Comparison of ENCODE assay signal across 1 cellular context in genomic region chr9:101354765-101355708, GRCh38.
TF ChIP-seq lines count a peak whose summit lies in the region.

No MANE protein-coding gene starts in this region.

TF ChIP-seq in HepG2, 621 proteins besides CTCF, POLR2A, EP300 and RAD21 (continued from another document and continues in another):
- TF ChIP-seq SNAPC4 (CRISPR knock-in tag; IDR thresholded peaks at IDR 0.05) (no peak), ZBTB44 (CRISPR knock-in tag; IDR thresholded peaks at IDR 0.05) (no peak), ZNF784 (CRISPR knock-in tag; IDR thresholded peaks at IDR 0.05; ENCODE audit: borderline replicate concordance) (no peak), PAX8 (CRISPR knock-in tag; IDR thresholded peaks at IDR 0.05; ENCODE audit: borderline replicate concordance) (no peak), ETV5 (CRISPR knock-in tag; IDR thresholded peaks at IDR 0.05; ENCODE audit: borderline replicate concordance) (no peak), ZNF878 (CRISPR knock-in tag; IDR thresholded peaks at IDR 0.05) (no peak), HIC2 (CRISPR knock-in tag; IDR thresholded peaks at IDR 0.05; ENCODE audit: low read depth) (no peak), MXI1 (IDR thresholded peaks at IDR 0.05; ENCODE audit: borderline replicate concordance, low read depth, low read length) (no peak; the same call in 2 of the 3 replicates), HNRNPL (IDR thresholded peaks at IDR 0.05; ENCODE audit: low read depth, low read length) (no peak), ZSCAN25 (CRISPR knock-in tag; IDR thresholded peaks at IDR 0.05) (peak; percentile 50; the same call in 1 of the 2 replicates), GATAD1 (CRISPR knock-in tag; IDR thresholded peaks at IDR 0.05) (no peak), ZNF503 (CRISPR knock-in tag; IDR thresholded peaks at IDR 0.05) (no peak), FOXA1 (IDR thresholded peaks at IDR 0.05) (no peak), FOXA1 (CRISPR knock-in tag; IDR thresholded peaks at IDR 0.05) (no peak), HDAC6 (IDR thresholded peaks at IDR 0.05; ENCODE audit: low read depth, low read length) (no peak), CREBL2 (CRISPR knock-in tag; IDR thresholded peaks at IDR 0.05; ENCODE audit: borderline replicate concordance) (no peak), ZNF562 (CRISPR knock-in tag; IDR thresholded peaks at IDR 0.05; ENCODE audit: borderline replicate concordance) (no peak), ATRX (CRISPR knock-in tag; IDR thresholded peaks at IDR 0.05; ENCODE audit: borderline replicate concordance) (no peak), DDIT3 (CRISPR knock-in tag; IDR thresholded peaks at IDR 0.05) (no peak), MLXIP (CRISPR knock-in tag; IDR thresholded peaks at IDR 0.05; ENCODE audit: borderline replicate concordance) (no peak), MTF1 (CRISPR knock-in tag; IDR thresholded peaks at IDR 0.05) (no peak), ZNF816 (CRISPR knock-in tag; IDR thresholded peaks at IDR 0.05; ENCODE audit: borderline replicate concordance) (no peak; the same call in 1 of the 2 replicates), NFATC3 (CRISPR knock-in tag; IDR thresholded peaks at IDR 0.05) (no peak), ZNF275 (CRISPR knock-in tag; IDR thresholded peaks at IDR 0.05; ENCODE audit: borderline replicate concordance) (no peak), MAFG (CRISPR knock-in tag; IDR thresholded peaks at IDR 0.05) (no peak), FOXM1 (CRISPR knock-in tag; IDR thresholded peaks at IDR 0.05) (no peak), ZNF260 (CRISPR knock-in tag; IDR thresholded peaks at IDR 0.05; ENCODE audit: borderline replicate concordance, low read depth) (no peak), ZNF513 (CRISPR knock-in tag; conservative IDR thresholded peaks at IDR 0.05) (no peak), SP140L (CRISPR knock-in tag; IDR thresholded peaks at IDR 0.05; ENCODE audit: borderline replicate concordance) (no peak), ZNF549 (CRISPR knock-in tag; IDR thresholded peaks at IDR 0.05) (no peak), SIX1 (CRISPR knock-in tag; IDR thresholded peaks at IDR 0.05; ENCODE audit: borderline replicate concordance) (no peak), ZNF484 (CRISPR knock-in tag; IDR thresholded peaks at IDR 0.05; ENCODE audit: borderline replicate concordance, low read depth) (no peak), SNRNP70 (IDR thresholded peaks at IDR 0.05; ENCODE audit: low read depth, low read length) (no peak), PHF8 (CRISPR knock-in tag; IDR thresholded peaks at IDR 0.05) (no peak), KLF15 (CRISPR knock-in tag; IDR thresholded peaks at IDR 0.05; ENCODE audit: borderline replicate concordance) (no peak), BRF2 (CRISPR knock-in tag; IDR thresholded peaks at IDR 0.05) (peak; percentile 54; the same call in 1 of the 2 replicates), SKI (IDR thresholded peaks at IDR 0.05; ENCODE audit: partially characterized antibody) (no peak), PAWR (CRISPR knock-in tag; IDR thresholded peaks at IDR 0.05; ENCODE audit: borderline replicate concordance) (no peak), GABPB1 (CRISPR knock-in tag; IDR thresholded peaks at IDR 0.05) (0 out of 2 replicates have a peak, but pooled peaks have one; percentile 5), ZNF891 (CRISPR knock-in tag; IDR thresholded peaks at IDR 0.05) (no peak; the same call in 1 of the 2 replicates), ZNF496 (CRISPR knock-in tag; IDR thresholded peaks at IDR 0.05; ENCODE audit: insufficient replicate concordance) (no peak), ETS1 (CRISPR knock-in tag; IDR thresholded peaks at IDR 0.05) (no peak), ZFP41 (CRISPR knock-in tag; IDR thresholded peaks at IDR 0.05; ENCODE audit: borderline replicate concordance) (no peak)
